1 cellular context compared by ENCODE assay signal in the genomic region with DNA sequence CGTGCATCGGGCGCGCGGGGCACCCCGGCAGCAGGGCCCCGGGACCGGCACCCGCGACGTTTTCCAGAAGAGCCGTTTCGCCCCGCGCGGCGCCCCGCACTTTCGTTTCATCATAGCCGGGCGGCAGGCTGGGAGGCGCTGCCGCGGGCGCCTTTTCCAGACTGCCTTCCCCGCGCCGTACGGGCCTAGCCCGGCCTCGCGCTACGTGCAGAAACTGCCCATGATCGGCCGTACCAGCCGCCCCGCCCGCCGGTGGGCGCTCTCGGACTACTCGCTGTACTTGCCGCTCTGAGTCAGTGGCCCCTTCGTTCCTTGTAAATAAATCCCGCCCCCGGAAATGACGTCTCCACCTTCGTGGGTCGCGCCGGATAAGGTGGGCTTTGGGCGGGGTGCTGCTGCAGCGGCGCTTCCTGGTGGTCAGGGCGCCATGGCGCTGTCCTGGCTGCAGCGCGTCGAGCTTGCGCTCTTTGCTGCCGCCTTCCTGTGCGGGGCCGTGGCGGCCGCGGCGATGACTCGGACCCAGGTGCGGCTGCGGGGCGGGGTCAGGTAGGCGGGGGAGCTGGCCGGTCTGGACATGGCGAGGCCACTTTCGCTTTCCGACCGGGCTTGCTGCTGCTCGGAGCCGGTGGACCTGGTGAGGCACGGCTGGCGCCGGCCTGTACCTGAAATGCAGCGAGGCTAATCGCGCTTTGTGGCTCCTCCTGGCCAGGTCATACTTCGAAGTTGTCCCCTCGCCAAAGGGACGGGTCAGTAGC.
TF ChIP-seq lines count a peak whose summit lies in the region.

A gene with protein sequence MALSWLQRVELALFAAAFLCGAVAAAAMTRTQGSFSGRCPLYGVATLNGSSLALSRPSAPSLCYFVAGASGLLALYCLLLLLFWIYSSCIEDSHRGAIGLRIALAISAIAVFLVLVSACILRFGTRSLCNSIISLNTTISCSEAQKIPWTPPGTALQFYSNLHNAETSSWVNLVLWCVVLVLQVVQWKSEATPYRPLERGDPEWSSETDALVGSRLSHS (plus strand): TSS at position 398 of the 755 bp plus-strand sequence. CDS start 30 bp downstream, at position 428.

TF ChIP-seq in GM23338, 12 proteins besides CTCF, POLR2A, EP300 and RAD21 (continued from another document):
- TF ChIP-seq ZNF331 (CRISPR knock-in tag; IDR thresholded peaks at IDR 0.05; ENCODE audit: low read depth) (no peak), ZNF114 (CRISPR knock-in tag; IDR thresholded peaks at IDR 0.05) (no peak)
- TF ChIP-seq, protein P1, sequence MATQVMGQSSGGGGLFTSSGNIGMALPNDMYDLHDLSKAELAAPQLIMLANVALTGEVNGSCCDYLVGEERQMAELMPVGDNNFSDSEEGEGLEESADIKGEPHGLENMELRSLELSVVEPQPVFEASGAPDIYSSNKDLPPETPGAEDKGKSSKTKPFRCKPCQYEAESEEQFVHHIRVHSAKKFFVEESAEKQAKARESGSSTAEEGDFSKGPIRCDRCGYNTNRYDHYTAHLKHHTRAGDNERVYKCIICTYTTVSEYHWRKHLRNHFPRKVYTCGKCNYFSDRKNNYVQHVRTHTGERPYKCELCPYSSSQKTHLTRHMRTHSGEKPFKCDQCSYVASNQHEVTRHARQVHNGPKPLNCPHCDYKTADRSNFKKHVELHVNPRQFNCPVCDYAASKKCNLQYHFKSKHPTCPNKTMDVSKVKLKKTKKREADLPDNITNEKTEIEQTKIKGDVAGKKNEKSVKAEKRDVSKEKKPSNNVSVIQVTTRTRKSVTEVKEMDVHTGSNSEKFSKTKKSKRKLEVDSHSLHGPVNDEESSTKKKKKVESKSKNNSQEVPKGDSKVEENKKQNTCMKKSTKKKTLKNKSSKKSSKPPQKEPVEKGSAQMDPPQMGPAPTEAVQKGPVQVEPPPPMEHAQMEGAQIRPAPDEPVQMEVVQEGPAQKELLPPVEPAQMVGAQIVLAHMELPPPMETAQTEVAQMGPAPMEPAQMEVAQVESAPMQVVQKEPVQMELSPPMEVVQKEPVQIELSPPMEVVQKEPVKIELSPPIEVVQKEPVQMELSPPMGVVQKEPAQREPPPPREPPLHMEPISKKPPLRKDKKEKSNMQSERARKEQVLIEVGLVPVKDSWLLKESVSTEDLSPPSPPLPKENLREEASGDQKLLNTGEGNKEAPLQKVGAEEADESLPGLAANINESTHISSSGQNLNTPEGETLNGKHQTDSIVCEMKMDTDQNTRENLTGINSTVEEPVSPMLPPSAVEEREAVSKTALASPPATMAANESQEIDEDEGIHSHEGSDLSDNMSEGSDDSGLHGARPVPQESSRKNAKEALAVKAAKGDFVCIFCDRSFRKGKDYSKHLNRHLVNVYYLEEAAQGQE (IDR thresholded peaks at IDR 0.05; ENCODE audit: unreplicated experiment), result peak; percentile 12
